In the genomic region with DNA sequence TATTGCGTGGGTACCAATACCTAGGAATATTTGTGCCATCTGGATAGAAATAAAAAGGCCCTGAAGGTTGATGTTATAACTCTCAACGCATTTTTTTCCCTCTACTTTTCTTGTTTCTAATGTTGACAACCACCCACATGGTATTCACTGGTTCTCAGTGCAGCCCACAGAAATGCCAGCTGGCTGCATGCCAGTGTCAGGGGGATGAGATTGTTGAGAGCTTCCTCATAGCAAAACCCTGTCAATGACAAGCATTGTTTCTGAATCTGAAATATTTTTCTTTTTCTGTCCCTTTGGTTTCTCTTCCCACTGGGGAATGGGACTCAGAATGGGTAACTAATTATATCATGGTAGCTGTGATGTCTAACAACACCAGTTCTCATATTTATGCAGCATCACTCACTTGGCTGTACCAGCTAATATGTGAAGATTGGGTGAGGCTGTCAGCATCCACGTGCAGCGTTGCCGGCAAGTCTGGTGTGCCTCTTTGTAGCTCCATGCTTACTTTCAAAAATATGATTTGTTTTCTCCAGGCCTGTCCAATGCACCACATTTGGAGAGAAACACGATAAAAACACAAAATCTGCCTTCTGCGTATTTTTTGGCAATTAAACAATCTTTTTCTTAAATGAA, we compare ENCODE assay signal across 1 cellular context.
TF ChIP-seq lines count a peak whose summit lies in the region.

No MANE protein-coding gene starts in this region.

TF ChIP-seq in GM23338, 12 proteins besides CTCF, POLR2A, EP300 and RAD21 (continued from another document):
- TF ChIP-seq, protein P1, sequence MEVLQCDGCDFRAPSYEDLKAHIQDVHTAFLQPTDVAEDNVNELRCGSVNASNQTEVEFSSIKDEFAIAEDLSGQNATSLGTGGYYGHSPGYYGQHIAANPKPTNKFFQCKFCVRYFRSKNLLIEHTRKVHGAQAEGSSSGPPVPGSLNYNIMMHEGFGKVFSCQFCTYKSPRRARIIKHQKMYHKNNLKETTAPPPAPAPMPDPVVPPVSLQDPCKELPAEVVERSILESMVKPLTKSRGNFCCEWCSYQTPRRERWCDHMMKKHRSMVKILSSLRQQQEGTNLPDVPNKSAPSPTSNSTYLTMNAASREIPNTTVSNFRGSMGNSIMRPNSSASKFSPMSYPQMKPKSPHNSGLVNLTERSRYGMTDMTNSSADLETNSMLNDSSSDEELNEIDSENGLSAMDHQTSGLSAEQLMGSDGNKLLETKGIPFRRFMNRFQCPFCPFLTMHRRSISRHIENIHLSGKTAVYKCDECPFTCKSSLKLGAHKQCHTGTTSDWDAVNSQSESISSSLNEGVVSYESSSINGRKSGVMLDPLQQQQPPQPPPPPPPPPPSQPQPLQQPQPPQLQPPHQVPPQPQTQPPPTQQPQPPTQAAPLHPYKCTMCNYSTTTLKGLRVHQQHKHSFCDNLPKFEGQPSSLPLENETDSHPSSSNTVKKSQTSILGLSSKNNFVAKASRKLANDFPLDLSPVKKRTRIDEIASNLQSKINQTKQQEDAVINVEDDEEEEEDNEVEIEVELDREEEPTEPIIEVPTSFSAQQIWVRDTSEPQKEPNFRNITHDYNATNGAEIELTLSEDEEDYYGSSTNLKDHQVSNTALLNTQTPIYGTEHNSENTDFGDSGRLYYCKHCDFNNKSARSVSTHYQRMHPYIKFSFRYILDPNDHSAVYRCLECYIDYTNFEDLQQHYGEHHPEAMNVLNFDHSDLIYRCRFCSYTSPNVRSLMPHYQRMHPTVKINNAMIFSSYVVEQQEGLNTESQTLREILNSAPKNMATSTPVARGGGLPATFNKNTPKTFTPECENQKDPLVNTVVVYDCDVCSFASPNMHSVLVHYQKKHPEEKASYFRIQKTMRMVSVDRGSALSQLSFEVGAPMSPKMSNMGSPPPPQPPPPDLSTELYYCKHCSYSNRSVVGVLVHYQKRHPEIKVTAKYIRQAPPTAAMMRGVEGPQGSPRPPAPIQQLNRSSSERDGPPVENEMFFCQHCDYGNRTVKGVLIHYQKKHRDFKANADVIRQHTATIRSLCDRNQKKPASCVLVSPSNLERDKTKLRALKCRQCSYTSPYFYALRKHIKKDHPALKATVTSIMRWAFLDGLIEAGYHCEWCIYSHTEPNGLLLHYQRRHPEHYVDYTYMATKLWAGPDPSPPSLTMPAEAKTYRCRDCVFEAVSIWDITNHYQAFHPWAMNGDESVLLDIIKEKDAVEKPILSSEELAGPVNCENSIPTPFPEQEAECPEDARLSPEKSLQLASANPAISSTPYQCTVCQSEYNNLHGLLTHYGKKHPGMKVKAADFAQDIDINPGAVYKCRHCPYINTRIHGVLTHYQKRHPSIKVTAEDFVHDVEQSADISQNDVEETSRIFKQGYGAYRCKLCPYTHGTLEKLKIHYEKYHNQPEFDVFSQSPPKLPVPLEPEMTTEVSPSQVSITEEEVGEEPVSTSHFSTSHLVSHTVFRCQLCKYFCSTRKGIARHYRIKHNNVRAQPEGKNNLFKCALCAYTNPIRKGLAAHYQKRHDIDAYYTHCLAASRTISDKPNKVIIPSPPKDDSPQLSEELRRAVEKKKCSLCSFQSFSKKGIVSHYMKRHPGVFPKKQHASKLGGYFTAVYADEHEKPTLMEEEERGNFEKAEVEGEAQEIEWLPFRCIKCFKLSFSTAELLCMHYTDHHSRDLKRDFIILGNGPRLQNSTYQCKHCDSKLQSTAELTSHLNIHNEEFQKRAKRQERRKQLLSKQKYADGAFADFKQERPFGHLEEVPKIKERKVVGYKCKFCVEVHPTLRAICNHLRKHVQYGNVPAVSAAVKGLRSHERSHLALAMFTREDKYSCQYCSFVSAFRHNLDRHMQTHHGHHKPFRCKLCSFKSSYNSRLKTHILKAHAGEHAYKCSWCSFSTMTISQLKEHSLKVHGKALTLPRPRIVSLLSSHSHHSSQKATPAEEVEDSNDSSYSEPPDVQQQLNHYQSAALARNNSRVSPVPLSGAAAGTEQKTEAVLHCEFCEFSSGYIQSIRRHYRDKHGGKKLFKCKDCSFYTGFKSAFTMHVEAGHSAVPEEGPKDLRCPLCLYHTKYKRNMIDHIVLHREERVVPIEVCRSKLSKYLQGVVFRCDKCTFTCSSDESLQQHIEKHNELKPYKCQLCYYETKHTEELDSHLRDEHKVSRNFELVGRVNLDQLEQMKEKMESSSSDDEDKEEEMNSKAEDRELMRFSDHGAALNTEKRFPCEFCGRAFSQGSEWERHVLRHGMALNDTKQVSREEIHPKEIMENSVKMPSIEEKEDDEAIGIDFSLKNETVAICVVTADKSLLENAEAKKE (CRISPR knock-in tag; IDR thresholded peaks at IDR 0.05), result no peak
- TF ChIP-seq EZH2phosphoT487 (IDR thresholded peaks at IDR 0.05; ENCODE audit: unreplicated experiment) (no peak), ZNF114 (CRISPR knock-in tag; IDR thresholded peaks at IDR 0.05) (no peak), POLR2AphosphoS5 (IDR thresholded peaks at IDR 0.05; ENCODE audit: low read depth) (no peak), CREB1 (CRISPR knock-in tag; IDR thresholded peaks at IDR 0.05; ENCODE audit: low read depth) (no peak), STAT1 (IDR thresholded peaks at IDR 0.05; ENCODE audit: unreplicated experiment) (no peak), EZH2 (IDR thresholded peaks at IDR 0.05; ENCODE audit: low read depth, unreplicated experiment) (no peak), NANOG (IDR thresholded peaks at IDR 0.05; ENCODE audit: borderline replicate concordance) (no peak)
